Comparison of ENCODE assay signal across 1 cellular context in genomic region chr3:102163818-102164154, GRCh38.
TF ChIP-seq lines count a peak whose summit lies in the region.

No MANE protein-coding gene starts in this region.

TF ChIP-seq in SK-N-SH, 30 proteins besides CTCF, POLR2A, EP300 and RAD21 (continued from another document):
- TF ChIP-seq REST (IDR thresholded peaks at IDR 0.05; ENCODE audit: low read depth, low read length): no peak
- no peak for TF ChIP-seq USF2 (IDR thresholded peaks at IDR 0.05; ENCODE audit: borderline replicate concordance, low read depth, low read length)
- TF ChIP-seq FOXJ3 (CRISPR knock-in tag; IDR thresholded peaks at IDR 0.05): no peak
- no peak for TF ChIP-seq NRF1 (IDR thresholded peaks at IDR 0.05; ENCODE audit: low read depth, low read length)
